ENCODE assay signal across 21 cellular contexts in the genomic region with DNA sequence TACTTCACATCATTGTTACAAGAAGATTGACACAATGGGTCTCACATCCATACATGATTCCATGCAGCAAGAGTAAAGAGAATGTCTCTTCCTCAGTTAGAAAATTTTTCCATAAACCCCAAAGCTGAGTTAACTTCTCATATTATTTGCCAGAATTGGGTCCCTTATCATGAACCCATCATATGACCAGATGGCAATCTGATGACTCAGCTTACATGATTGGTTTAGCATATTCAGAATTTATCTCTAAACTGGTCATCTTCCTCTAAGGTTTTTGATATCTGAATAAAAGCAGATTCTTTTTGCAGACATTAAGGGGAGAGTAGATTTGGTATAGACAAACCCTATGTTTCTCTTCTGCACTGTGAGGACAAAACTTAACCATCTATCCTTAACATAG.
A peak's percentile ranks its signal among the peaks of the same experiment; 100 is the strongest.
DNase-seq lines count a peak whose midpoint lies in the region; ATAC-seq, FAIRE-seq and TF ChIP-seq lines count a peak whose summit lies in the region.
"Had no signal": no experiment of that assay in that cellular context is flagged by ENCODE, and none has a peak within 500 bp of the region (broad histone marks: within the 10 kb centered on the region; RNA-seq: fewer than 3 reads in every experiment).

No MANE protein-coding gene starts in this region.

- peaks cover 2% of the 10 kb centered on the region for H3K4me1 Mint-ChIP-seq in astrocyte (ENCODE audit: low read depth, unreplicated experiment)
- H3K4me1 Mint-ChIP-seq: CD4-positive, alpha-beta memory T cell had no signal

- POLR2A ChIA-PET in HepG2 (lab: Yijun Ruan, JAX): no interaction called here

- no TSS peak for BruUV-seq in HepG2 (replicated peaks; lab: Mats Ljungman, UMichigan)

- H2AFZ ChIP-seq in HepG2 (ENCODE audit: low read length): no peak overlapping the region
- H2AFZ ChIP-seq in astrocyte (ENCODE audit: low read depth, low read length): no peak overlapping the region
- H2AFZ ChIP-seq in keratinocyte (ENCODE audit: control insufficient read depth, low read length): no peak overlapping the region

- no peaks in the 10 kb centered on the region for H3K27me3 Mint-ChIP-seq in astrocyte (ENCODE audit: low read depth, unreplicated experiment)
- H3K27me3 Mint-ChIP-seq: CD4-positive, alpha-beta memory T cell had no signal

- H3K9me3 Mint-ChIP-seq in astrocyte (ENCODE audit: unreplicated experiment): no peaks in the 10 kb centered on the region
- H3K9me3 Mint-ChIP-seq: HFFc6 had no signal

- H3K27ac Mint-ChIP-seq in astrocyte (ENCODE audit: unreplicated experiment): no peak overlapping the region
- H3K27ac Mint-ChIP-seq: CD4-positive, alpha-beta memory T cell; HFFc6 had no signal

- no peak for TF ChIP-seq CTCF in HepG2 (CRISPR knock-in tag; IDR thresholded peaks at IDR 0.05)
- no peak for TF ChIP-seq CTCF in right lobe of liver (IDR thresholded peaks at IDR 0.05)
- TF ChIP-seq CTCF in astrocyte (IDR thresholded peaks at IDR 0.05; ENCODE audit: insufficient read depth, low read depth, low read length): no peak
- TF ChIP-seq CTCF in fibroblast of the aortic adventitia (IDR thresholded peaks at IDR 0.05; ENCODE audit: insufficient read depth, low read length): no peak
- TF ChIP-seq CTCF in keratinocyte (optimal IDR thresholded peaks at IDR 0.05 in 1 of 3, IDR thresholded peaks at IDR 0.05 in 1 of 3, conservative IDR thresholded peaks at IDR 0.05 in 1 of 3; ENCODE audit: extremely low read depth in 1 of 3, insufficient read depth in 2 of 3, low read length in 3 of 3): no peak

- H3K4me3 ChIP-seq in HepG2 (replicated peaks in 1 of 3; ENCODE audit: insufficient read depth in 1 of 3, low read depth in 2 of 3, low read length in 3 of 3): no peak overlapping the region
- H3K4me3 ChIP-seq in right lobe of liver: no peak overlapping the region
- no peak overlapping the region for H3K4me3 ChIP-seq in astrocyte (ENCODE audit: insufficient read depth, low read depth, low read length)
- no peak overlapping the region for H3K4me3 ChIP-seq in fibroblast of the aortic adventitia (ENCODE audit: low read depth, low read length)
- no peak overlapping the region for H3K4me3 ChIP-seq in keratinocyte (ENCODE audit: control insufficient read depth in 2 of 3, extremely low read depth in 1 of 3, insufficient read depth in 2 of 3, low read depth in 1 of 3, low read length in 3 of 3)
- H3K4me3 ChIP-seq: HAP-1 had no signal

- CTCF ChIA-PET in HepG2 (lab: Yijun Ruan, JAX; ENCODE audit: low intra/inter-chr PET ratio, low total read pairs): no interaction called here

- intact Hi-C loops in HepG2 (cut with micrococcal nuclease; ENCODE audit: unreplicated experiment) (loop anchor here (10.0 kb wide), 1 partner anchor 429 kb away; no protein-coding TSS in a partner anchor), right lobe of liver (cut with DNase I) (no loop called here)

- H3K79me2 ChIP-seq in HepG2 (ENCODE audit: insufficient read depth, low read length) (no peaks in the 10 kb centered on the region), astrocyte (ENCODE audit: insufficient read depth, low read length) (no peaks in the 10 kb centered on the region), keratinocyte (ENCODE audit: control insufficient read depth, insufficient read depth, low read length) (no peaks in the 10 kb centered on the region)

- H3K4me1 ChIP-seq in HepG2 (ENCODE audit: insufficient read depth, low read length): no peaks in the 10 kb centered on the region
- no peaks in the 10 kb centered on the region for H3K4me1 ChIP-seq in right lobe of liver
- H3K4me1 ChIP-seq in astrocyte (ENCODE audit: insufficient read depth, low read length): no peaks in the 10 kb centered on the region
- no peaks in the 10 kb centered on the region for H3K4me1 ChIP-seq in keratinocyte (ENCODE audit: control insufficient read depth, extremely low read depth, insufficient read depth, low read length)

- H3K36me3 ChIP-seq in HepG2 (replicated peaks in 1 of 2; ENCODE audit: control insufficient read depth in 1 of 2, insufficient read depth in 2 of 2, low read length in 2 of 2) (no peaks in the 10 kb centered on the region), right lobe of liver (no peaks in the 10 kb centered on the region), astrocyte (ENCODE audit: insufficient read depth, low read length) (no peaks in the 10 kb centered on the region), keratinocyte (ENCODE audit: control insufficient read depth in 2 of 2, extremely low read depth in 1 of 2, insufficient read depth in 2 of 2, low read length in 2 of 2) (no peaks in the 10 kb centered on the region)
- H3K36me3 ChIP-seq: HAP-1 had no signal

- H3K4me3 Mint-ChIP-seq in astrocyte (ENCODE audit: unreplicated experiment): no peak overlapping the region
- H3K4me3 Mint-ChIP-seq: CD4-positive, alpha-beta memory T cell; HFFc6 had no signal

- no peak for TF ChIP-seq RAD21 in HepG2 (CRISPR knock-in tag; IDR thresholded peaks at IDR 0.05)

- H3K27me3 ChIP-seq in HepG2 (ENCODE audit: control insufficient read depth in 1 of 2, insufficient read depth in 2 of 2, low read length in 2 of 2): no peaks in the 10 kb centered on the region
- no peaks in the 10 kb centered on the region for H3K27me3 ChIP-seq in right lobe of liver
- no peaks in the 10 kb centered on the region for H3K27me3 ChIP-seq in astrocyte (ENCODE audit: insufficient read depth, low read length)
- H3K27me3 ChIP-seq in keratinocyte (ENCODE audit: control insufficient read depth, extremely low read depth, insufficient read depth, low read length): no peaks in the 10 kb centered on the region

- H3K27ac ChIP-seq in HepG2 (ENCODE audit: extremely low read length, insufficient read depth, low read length) (no peak overlapping the region), right lobe of liver (no peak overlapping the region), astrocyte (ENCODE audit: low read depth, low read length) (no peak overlapping the region), keratinocyte (ENCODE audit: control insufficient read depth, insufficient read depth, low read length) (no peak overlapping the region)

- H3K36me3 Mint-ChIP-seq in astrocyte (ENCODE audit: low read depth, unreplicated experiment): no peaks in the 10 kb centered on the region
- H3K36me3 Mint-ChIP-seq: CD4-positive, alpha-beta memory T cell had no signal

- dilution Hi-C loops in keratinocyte (cut with MboI; ENCODE audit: extremely low pct_ligation_motif_present, low sequenced_read_pairs): no loop called here

- in situ Hi-C loops in HepG2 (cut with HindIII; ENCODE audit: extremely low pct_ligation_motif_present, low pct_unique_long_range_greater_than_20kb): loop anchor here (25.0 kb wide), 2 partner anchors 751 to 851 kb away; no protein-coding TSS in a partner anchor

- DNase-seq in HepG2 (ENCODE audit: low spot score) (no peak), right lobe of liver (no peak), astrocyte (ENCODE audit: low read depth) (peak; percentile 4), fibroblast of the aortic adventitia (ENCODE audit: low read depth) (peak; percentile 28), keratinocyte (ENCODE audit: low read depth, low spot score) (no peak), NCI-H1417 (lab: John Stamatoyannopoulos, UW) (no peak)
- no peak for DNase-seq in central memory CD4-positive, alpha-beta T cell
- DNase-seq: 8988T; C1 segment of cervical spinal cord; Calu3; CD4-positive, alpha-beta memory T cell; COR-L47; DMS53; DMS79 treated with DMSO at 0.1 percent for 48 hours; GOT3; HFFc6 had no signal

- no peak for ATAC-seq in HepG2
- no peak for ATAC-seq in right lobe of liver
- ATAC-seq in HG03097 (IDR thresholded peaks at IDR 0.05; ENCODE audit: low FRiP score, unreplicated experiment): no peak

- H3K9ac ChIP-seq in HepG2 (ENCODE audit: insufficient read depth, low read depth, low read length): no peak overlapping the region
- H3K9ac ChIP-seq in astrocyte (ENCODE audit: low read length): no peak overlapping the region
- H3K9ac ChIP-seq in keratinocyte (ENCODE audit: control insufficient read depth, extremely low read depth, insufficient read depth, low read length): no peak overlapping the region

- no peak overlapping the region for H3K4me2 ChIP-seq in HepG2 (ENCODE audit: low read depth, low read length)
- no peak overlapping the region for H3K4me2 ChIP-seq in astrocyte (ENCODE audit: low read length)
- H3K4me2 ChIP-seq in keratinocyte (ENCODE audit: control insufficient read depth, extremely low read depth, insufficient read depth, low read depth, low read length): no peak overlapping the region

- TF ChIP-seq POLR2A in HepG2 (IDR thresholded peaks at IDR 0.05; ENCODE audit: insufficient read depth in 1 of 2, low read depth in 2 of 2, low read length in 2 of 2) (no peak), right lobe of liver (IDR thresholded peaks at IDR 0.05) (no peak)

- H3K9me3 ChIP-seq in HepG2 (ENCODE audit: low read length) (no peaks in the 10 kb centered on the region), right lobe of liver (no peaks in the 10 kb centered on the region), astrocyte (ENCODE audit: insufficient read depth, low read depth, low read length) (no peaks in the 10 kb centered on the region), keratinocyte (ENCODE audit: control insufficient read depth, low read depth, low read length) (no peaks in the 10 kb centered on the region)
- H3K9me3 ChIP-seq: HAP-1 had no signal

- no peaks in the 10 kb centered on the region for H4K20me1 ChIP-seq in HepG2 (ENCODE audit: insufficient read depth, low read length)
- H4K20me1 ChIP-seq in astrocyte (ENCODE audit: insufficient read depth, low read length): no peaks in the 10 kb centered on the region
- H4K20me1 ChIP-seq in keratinocyte (ENCODE audit: control insufficient read depth, extremely low read depth, insufficient read depth, low read length): no peaks in the 10 kb centered on the region

- TF ChIP-seq EP300 in HepG2 (IDR thresholded peaks at IDR 0.05; ENCODE audit: low read depth in 2 of 2, low read length in 2 of 2): no peak
- no peak for TF ChIP-seq EP300 in HepG2 (CRISPR knock-in tag; IDR thresholded peaks at IDR 0.05; ENCODE audit: borderline replicate concordance)

- FAIRE-seq in HepG2 (lab: Jason Lieb, UNC): no peak
- FAIRE-seq in astrocyte (lab: Jason Lieb, UNC): peak; percentile 26
- peak; percentile 34 for FAIRE-seq in keratinocyte (lab: Jason Lieb, UNC)
- FAIRE-seq: G401.6, GM12892, H54 had no signal

- no peaks in the 10 kb centered on the region for H3K9me1 ChIP-seq in keratinocyte (ENCODE audit: control insufficient read depth, extremely low read depth, insufficient read depth, low read length)

TF ChIP-seq in HepG2, 621 proteins besides CTCF, POLR2A, EP300 and RAD21:
- TF ChIP-seq MAFK (conservative IDR thresholded peaks at IDR 0.05 in 1 of 2, IDR thresholded peaks at IDR 0.05 in 1 of 2; ENCODE audit: low read length in 2 of 2) (peak; percentile 51 to 76; a peak in 3 of 4 replicates), MAFF (IDR thresholded peaks at IDR 0.05; ENCODE audit: low read depth, low read length) (peak; percentile 45; the same call in 1 of the 2 replicates), ZNF891 (CRISPR knock-in tag; IDR thresholded peaks at IDR 0.05) (no peak)
TF ChIP-seq in HepG2: peak in this region for 2.

Comparison
In these comparisons a context has a peak if more than half of its experiments do, and no peak if none do; other contexts are left out.
1. DNase-seq: peak in astrocyte (single experiment) and fibroblast of the aortic adventitia (single experiment); none in HepG2 (single experiment), right lobe of liver (0 of 3), keratinocyte (single experiment), central memory CD4-positive, alpha-beta T cell (single experiment) and NCI-H1417 (0 of 3).